In the genomic region with DNA sequence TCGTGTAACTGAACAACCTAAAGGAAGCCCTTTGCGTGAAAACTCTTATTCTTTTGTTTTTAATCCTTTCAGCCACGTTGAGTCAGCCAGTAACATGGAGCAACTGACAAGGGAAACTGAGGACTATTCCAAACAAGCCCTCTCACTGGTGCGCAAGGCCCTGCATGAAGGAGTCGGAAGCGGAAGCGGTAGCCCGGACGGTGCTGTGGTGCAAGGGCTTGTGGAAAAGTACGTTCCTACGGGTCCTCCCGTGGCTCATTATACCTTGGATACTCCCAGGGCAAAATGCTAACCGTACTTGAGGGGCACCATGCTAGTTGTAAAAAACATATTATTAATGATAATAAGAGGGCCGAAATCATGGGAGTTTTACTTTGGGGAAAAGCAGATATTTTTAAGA, we compare ENCODE assay signal across 10 cellular contexts. TPM values are rescaled to one million over a fixed set of nuclear protein-coding genes. Genes with fewer than 3 reads are reported as not detected.
A peak's percentile ranks its signal among the peaks of the same experiment; 100 is the strongest.
DNase-seq lines count a peak whose midpoint lies in the region; ATAC-seq and TF ChIP-seq lines count a peak whose summit lies in the region.
"Had no signal": no experiment of that assay in that cellular context is flagged by ENCODE, and none has a peak within 500 bp of the region (broad histone marks: within the 10 kb centered on the region; RNA-seq: fewer than 3 reads in every experiment).

No MANE protein-coding gene starts in this region.

- peak overlapping the region in 7 of 10 donors; percentile 1 to 42 (median 37) for H3K4me3 ChIP-seq in heart right ventricle
- peak overlapping the region; percentile 48 for H3K4me3 ChIP-seq in choroid plexus epithelial cell (ENCODE audit: low read depth, low read length)
- H3K4me3 ChIP-seq in muscle layer of colon (ENCODE audit: low read depth in 1 of 2, low read length in 2 of 2) = peak overlapping the region in 1 of 2 donors; percentile 64
- peak overlapping the region in 1 of 2 donors; percentile 37 for H3K4me3 ChIP-seq in uterus
- no peak overlapping the region for H3K4me3 ChIP-seq in aorta (ENCODE audit: low read length in 2 of 2)

- H3K9me3 ChIP-seq in heart right ventricle (no peaks in the 10 kb centered on the region), muscle layer of colon (ENCODE audit: low read length) (no peaks in the 10 kb centered on the region), uterus (no peaks in the 10 kb centered on the region), aorta (ENCODE audit: control insufficient read depth, low read length) (no peaks in the 10 kb centered on the region)

- ATAC-seq in heart right ventricle = no peak
- no peak for ATAC-seq in left ventricle myocardium superior
- no peak for ATAC-seq in GM21360 (IDR thresholded peaks at IDR 0.05; ENCODE audit: unreplicated experiment)
- no peak for ATAC-seq in aorta (ENCODE audit: low FRiP score)

- H3K27ac ChIP-seq in heart right ventricle (peak overlapping the region; percentile 47 to 88 (median 72)), muscle layer of colon (ENCODE audit: low read depth, low read length) (peak overlapping the region; percentile 74), uterus (peak overlapping the region; percentile 92 to 93), aorta (ENCODE audit: low read depth in 1 of 2, low read length in 2 of 2) (no peak overlapping the region)

- WGBS in heart right ventricle, 2 donors = 88% methylated on average over 14 of the region's 14 CpGs
- 85 to 87% methylated on average over 14 of the region's 14 CpGs for whole genome bisulfite sequencing in aorta, 2 donors

- H3K36me3 ChIP-seq in heart right ventricle (no peaks in the 10 kb centered on the region), muscle layer of colon (ENCODE audit: insufficient read depth, low read length) (no peaks in the 10 kb centered on the region), uterus (no peaks in the 10 kb centered on the region), aorta (ENCODE audit: control insufficient read depth in 1 of 2, insufficient read depth in 2 of 2, low read length in 1 of 2) (no peaks in the 10 kb centered on the region)

- no peak for TF ChIP-seq CTCF in heart right ventricle (IDR thresholded peaks at IDR 0.05)
- no peak for TF ChIP-seq CTCF in choroid plexus epithelial cell (conservative IDR thresholded peaks at IDR 0.05; ENCODE audit: low read depth, low read length)
- TF ChIP-seq CTCF in uterus (IDR thresholded peaks at IDR 0.05) = no peak

- peak in 1 of 2 donors; percentile 25 for DNase-seq in heart right ventricle
- DNase-seq in left ventricle myocardium superior = no peak
- DNase-seq in choroid plexus epithelial cell (ENCODE audit: low read depth) = peak; percentile 60
- peak in 1 of 2 donors; percentile 38 for DNase-seq in uterus
- no peak for DNase-seq in aorta
- DNase-seq in activated CD4-positive, alpha-beta T cell treated with anti-CD3 and anti-CD28 coated beads for 4 hours = no peak
- DNase-seq: activated CD4-positive, alpha-beta T cell treated with anti-CD3 and anti-CD28 coated beads, Interleukin-2, amount 10 ng/mL, durations not matched to agents 24 days and 14 days; stimulated activated CD4-positive, alpha-beta T cell treated with anti-CD3 and anti-CD28 coated beads, Interleukin-2, amount 100 ng/mL, for 24 hours had no signal

- peaks cover 0 to 35% (median 24%) of the 10 kb centered on the region in 9 donors for H3K4me1 ChIP-seq in heart right ventricle
- H3K4me1 ChIP-seq in muscle layer of colon (ENCODE audit: insufficient read depth, low read length) = peaks cover 16% of the 10 kb centered on the region
- H3K4me1 ChIP-seq in uterus = peaks cover 0 to 14% of the 10 kb centered on the region in 2 donors
- H3K4me1 ChIP-seq in aorta (ENCODE audit: control insufficient read depth in 1 of 2, insufficient read depth in 2 of 2, low read length in 2 of 2) = no peaks in the 10 kb centered on the region

- no peak for TF ChIP-seq POLR2A in uterus (IDR thresholded peaks at IDR 0.05)

- intact Hi-C loops in heart right ventricle (cut with DNase I) = loop anchor here in 3 of 10 donors (10.0 kb wide), 2 partner anchors 91 to 211 kb away; a partner anchor contains a TSS
- intact Hi-C loops in left ventricle myocardium superior (cut with micrococcal nuclease) = loop anchor here (10.0 kb wide), 1 partner anchor 91 kb away; no protein-coding TSS in a partner anchor
- intact Hi-C loops in uterus (cut with DNase I; ENCODE audit: low total_unique reads) = no loop called here
- intact Hi-C loops in aorta (cut with DNase I) = loop anchor here (10.0 kb wide), 2 partner anchors 79 to 101 kb away; no protein-coding TSS in a partner anchor

- no peak overlapping the region for H3K9ac ChIP-seq in muscle layer of colon (ENCODE audit: low read length)

- H3K27me3 ChIP-seq in heart right ventricle = no peaks in the 10 kb centered on the region
- no peaks in the 10 kb centered on the region for H3K27me3 ChIP-seq in muscle layer of colon (ENCODE audit: control insufficient read depth in 1 of 2, insufficient read depth in 2 of 2, low read length in 2 of 2)
- no peaks in the 10 kb centered on the region for H3K27me3 ChIP-seq in uterus
- no peaks in the 10 kb centered on the region for H3K27me3 ChIP-seq in aorta (ENCODE audit: control insufficient read depth in 1 of 2, insufficient read depth in 2 of 2, low read length in 1 of 2)

RNA-seq across cellular contexts. Expression of a gene that starts 49.4 kb away (rescaled TPM):
- total RNA-seq in heart right ventricle (1 to 10 TPM in 6 of 10 donors, under 1 TPM in 4; 0.53 to 8.8 (median 1.6) TPM), left ventricle myocardium superior (3.7 TPM), uterus (10 to 100 TPM in 1 of 4 donors, 1 to 10 TPM in 3; 2.1 to 17.4 (median 4.4) TPM), aorta (under 1 TPM; 0.90 to 0.91 TPM)
- polyA plus RNA-seq in heart right ventricle (1 to 10 TPM; 1.2 to 3.0 TPM), aorta (1 to 10 TPM; 1.0 to 1.2 TPM)

Comparison
In these comparisons a context has a peak if more than half of its experiments do, and no peak if none do; other contexts are left out.
1. H3K27ac ChIP-seq: peak in heart right ventricle (10 of 10), muscle layer of colon (single experiment) and uterus (2 of 2); none in aorta (0 of 2).
2. H3K4me3 ChIP-seq: peak in heart right ventricle (7 of 10) and choroid plexus epithelial cell (single experiment); none in aorta (0 of 2).